Comparison of ENCODE assay signal across 18 cellular contexts in the genomic region with DNA sequence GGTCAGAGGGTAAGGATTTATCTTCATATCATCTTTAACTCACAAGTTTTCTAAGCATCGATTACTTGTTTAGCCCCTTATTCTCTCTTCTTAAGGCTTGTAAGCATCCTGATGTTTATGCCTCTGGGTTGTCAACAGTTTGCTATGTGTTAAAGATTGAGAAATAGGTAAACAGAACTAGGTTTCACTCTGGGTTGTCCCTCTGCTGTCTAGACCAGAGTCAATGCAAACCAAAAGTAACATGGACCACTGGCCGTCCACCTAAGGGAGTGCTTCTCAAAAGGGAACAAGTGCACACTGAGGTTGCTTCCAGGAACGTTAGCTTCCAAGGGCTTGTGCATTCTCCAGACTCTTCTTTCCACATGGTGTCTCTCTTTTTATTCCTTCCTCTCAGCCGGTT. TPM values are rescaled to one million over a fixed set of nuclear protein-coding genes. Genes with fewer than 3 reads are reported as not detected.
DNase-seq lines count a peak whose midpoint lies in the region; ATAC-seq, FAIRE-seq and TF ChIP-seq lines count a peak whose summit lies in the region.
"Had no signal": no experiment of that assay in that cellular context is flagged by ENCODE, and none has a peak within 500 bp of the region (broad histone marks: within the 10 kb centered on the region; RNA-seq: fewer than 3 reads in every experiment).

No MANE protein-coding gene starts in this region.

- FAIRE-seq in H54 (lab: Jason Lieb, UNC) (peak; percentile 41), astrocyte (lab: Jason Lieb, UNC) (peak; percentile 13)
- FAIRE-seq: H1 had no signal

- no peak for TF ChIP-seq CTCF in astrocyte (IDR thresholded peaks at IDR 0.05; ENCODE audit: insufficient read depth, low read depth, low read length)

- H3K9me3 Mint-ChIP-seq in astrocyte (ENCODE audit: unreplicated experiment): peaks cover 18% of the 10 kb centered on the region
- H3K9me3 Mint-ChIP-seq in activated naive CD4-positive, alpha-beta T cell treated with anti-CD3 and anti-CD28 coated beads, Interleukin-2, amount 50 U/mL, for 72 hours: peaks cover 10 to 12% of the 10 kb centered on the region in 2 donors

- H4K91ac ChIP-seq in mesenchymal stem cell (ENCODE audit: low read length): no peak overlapping the region

- H4K8ac ChIP-seq in mesenchymal stem cell (ENCODE audit: low read length): no peak overlapping the region

- TF ChIP-seq POLR2A in H54 (IDR thresholded peaks at IDR 0.05; ENCODE audit: low read depth, low read length): no peak

- H2AK5ac ChIP-seq in mesenchymal stem cell (ENCODE audit: low read length, severe bottlenecking): no peak overlapping the region

- H2BK120ac ChIP-seq in mesenchymal stem cell (ENCODE audit: low read depth, low read length): no peak overlapping the region

- H2AFZ ChIP-seq in astrocyte (ENCODE audit: low read depth, low read length) (no peak overlapping the region), mesenchymal stem cell (ENCODE audit: low read depth, low read length) (no peak overlapping the region)

- H3K27me3 Mint-ChIP-seq in astrocyte (ENCODE audit: low read depth, unreplicated experiment): no peaks in the 10 kb centered on the region
- H3K27me3 Mint-ChIP-seq: CD4-positive, alpha-beta memory T cell had no signal

- H3K4me3 ChIP-seq in astrocyte (ENCODE audit: insufficient read depth, low read depth, low read length) (no peak overlapping the region), mesenchymal stem cell (ENCODE audit: insufficient read depth in 1 of 2, low read depth in 1 of 2, low read length in 2 of 2) (no peak overlapping the region)
- H3K4me3 ChIP-seq: BLaER1, HAP-1 had no signal

- no peak overlapping the region for H2BK5ac ChIP-seq in mesenchymal stem cell (ENCODE audit: low read depth, low read length, poor library complexity, severe bottlenecking)

- H3K36me3 Mint-ChIP-seq in astrocyte (ENCODE audit: low read depth, unreplicated experiment): peaks cover 3% of the 10 kb centered on the region
- no peaks in the 10 kb centered on the region for H3K36me3 Mint-ChIP-seq in activated naive CD4-positive, alpha-beta T cell treated with anti-CD3 and anti-CD28 coated beads, Interleukin-2, amount 50 U/mL, for 72 hours
- H3K36me3 Mint-ChIP-seq: CD14-positive monocyte; CD4-positive, alpha-beta memory T cell had no signal

- H3K9ac ChIP-seq in astrocyte (ENCODE audit: low read length) (no peak overlapping the region), mesenchymal stem cell (ENCODE audit: low read length) (no peak overlapping the region)
- H3K9ac ChIP-seq: BLaER1 had no signal

- no peaks in the 10 kb centered on the region for H4K20me1 ChIP-seq in astrocyte (ENCODE audit: insufficient read depth, low read length)
- H4K20me1 ChIP-seq: BLaER1 had no signal

- no peak overlapping the region for H3K23ac ChIP-seq in mesenchymal stem cell (ENCODE audit: low read length in 2 of 2)

- H3K4me2 ChIP-seq in astrocyte (ENCODE audit: low read length) (no peak overlapping the region), mesenchymal stem cell (ENCODE audit: low read length, poor library complexity, severe bottlenecking) (no peak overlapping the region)
- H3K4me2 ChIP-seq: BLaER1 had no signal

- H3K36me3 ChIP-seq in astrocyte (ENCODE audit: insufficient read depth, low read length): no peaks in the 10 kb centered on the region
- H3K36me3 ChIP-seq in mesenchymal stem cell (ENCODE audit: control insufficient read depth in 1 of 2, insufficient read depth in 2 of 2, low read depth in 1 of 2, low read length in 2 of 2): no peaks in the 10 kb centered on the region
- H3K36me3 ChIP-seq: BLaER1, HAP-1 had no signal

- no peak overlapping the region for H3K4me3 Mint-ChIP-seq in astrocyte (ENCODE audit: unreplicated experiment)
- H3K4me3 Mint-ChIP-seq: CD14-positive monocyte; CD4-positive, alpha-beta memory T cell had no signal

- no peaks in the 10 kb centered on the region for H3K79me1 ChIP-seq in mesenchymal stem cell (replicated peaks; ENCODE audit: low read length, poor library complexity, severe bottlenecking)

- H3K18ac ChIP-seq in mesenchymal stem cell (ENCODE audit: low read depth in 1 of 2, low read length in 2 of 2): no peak overlapping the region

- 91% methylated on average over 3 of the region's 4 CpGs for WGBS in mesenchymal stem cell

- ATAC-seq in activated naive CD4-positive, alpha-beta T cell treated with anti-CD3 and anti-CD28 coated beads, Interleukin-2, amount 50 U/mL, for 72 hours: no peak

- DNase-seq in H54 (ENCODE audit: insufficient read length, low spot score) (no peak), astrocyte (ENCODE audit: low read depth) (no peak), mesenchymal stem cell (peak; percentile 36), globus pallidus (ENCODE audit: low spot score) (no peak)
- DNase-seq in activated naive CD4-positive, alpha-beta T cell treated with anti-CD3 and anti-CD28 coated beads, Interleukin-2, amount 50 U/mL, for 72 hours (ENCODE audit: low spot score in 2 of 2): no peak
- DNase-seq in stimulated activated CD4-positive, alpha-beta T cell treated with anti-CD3 and anti-CD28 coated beads, Interleukin-4, amount 100 ng/mL, for 4 hours: no peak
- no peak for DNase-seq in activated effector memory CD4-positive, alpha-beta T cell treated with Interleukin-2 at 50 U/mL for 16 hours
- DNase-seq: 8988T; CD4-positive, alpha-beta memory T cell; DMS153; DMS79; GDM1 had no signal

- H3K27ac ChIP-seq in astrocyte (ENCODE audit: low read depth, low read length): no peak overlapping the region
- H3K27ac ChIP-seq in mesenchymal stem cell (ENCODE audit: low read length, poor library complexity, severe bottlenecking): no peak overlapping the region
- H3K27ac ChIP-seq: BLaER1 had no signal

- no peaks in the 10 kb centered on the region for H3K4me1 Mint-ChIP-seq in astrocyte (ENCODE audit: low read depth, unreplicated experiment)
- H3K4me1 Mint-ChIP-seq: CD14-positive monocyte; CD4-positive, alpha-beta memory T cell had no signal

- H3K4me1 ChIP-seq in astrocyte (ENCODE audit: insufficient read depth, low read length): no peaks in the 10 kb centered on the region
- no peaks in the 10 kb centered on the region for H3K4me1 ChIP-seq in mesenchymal stem cell (ENCODE audit: control insufficient read depth, insufficient read depth, low read depth, low read length)
- H3K4me1 ChIP-seq: BLaER1, HAP-1 had no signal

- H2BK15ac ChIP-seq in mesenchymal stem cell (ENCODE audit: low read depth, poor library complexity, severe bottlenecking): no peak overlapping the region

- H3K79me2 ChIP-seq in astrocyte (ENCODE audit: insufficient read depth, low read length): no peaks in the 10 kb centered on the region

- no peak overlapping the region for H2BK12ac ChIP-seq in mesenchymal stem cell (ENCODE audit: low read length in 2 of 2)

- H3K4ac ChIP-seq in mesenchymal stem cell (ENCODE audit: low read depth in 1 of 2, low read length in 2 of 2): no peak overlapping the region

- no peak overlapping the region for H3K14ac ChIP-seq in mesenchymal stem cell (ENCODE audit: low read length in 2 of 2)

- no peak overlapping the region for H3K27ac Mint-ChIP-seq in astrocyte (ENCODE audit: unreplicated experiment)
- H3K27ac Mint-ChIP-seq in activated naive CD4-positive, alpha-beta T cell treated with anti-CD3 and anti-CD28 coated beads, Interleukin-2, amount 50 U/mL, for 72 hours: no peak overlapping the region
- H3K27ac Mint-ChIP-seq: CD14-positive monocyte; CD4-positive, alpha-beta memory T cell had no signal

- H3K9me3 ChIP-seq in astrocyte (ENCODE audit: insufficient read depth, low read depth, low read length) (peaks cover 2% of the 10 kb centered on the region), mesenchymal stem cell (ENCODE audit: control insufficient read depth, low read length) (no peaks in the 10 kb centered on the region)
- H3K9me3 ChIP-seq: HAP-1 had no signal

- H3K27me3 ChIP-seq in astrocyte (ENCODE audit: insufficient read depth, low read length) (no peaks in the 10 kb centered on the region), mesenchymal stem cell (ENCODE audit: control insufficient read depth in 1 of 2, insufficient read depth in 1 of 2, low read length in 2 of 2) (no peaks in the 10 kb centered on the region)
- H3K27me3 ChIP-seq: BLaER1 had no signal

RNA-seq across cellular contexts. Expression of gene HAPLN1, which starts 39.9 kb away (rescaled TPM):
- total RNA-seq in astrocyte: 45.0 and 71.9 TPM in 2 replicates
- 58.8 TPM for polyA plus RNA-seq in mesenchymal stem cell (2013, experiment 1 of 2)
- 62.7 TPM for polyA plus RNA-seq in mesenchymal stem cell (2013, experiment 2 of 2)
- not detected for total RNA-seq in activated naive CD4-positive, alpha-beta T cell treated with anti-CD3 and anti-CD28 coated beads, Interleukin-2, amount 50 U/mL, for 72 hours
- total RNA-seq: CD4-positive, alpha-beta memory T cell; HT-29 had no signal
- polyA plus RNA-seq: AG04450; CD14-positive monocyte; CD4-positive, alpha-beta memory T cell had no signal

Comparison
In these comparisons a context has a peak if more than half of its experiments do, and no peak if none do; other contexts are left out.
1. RNA of gene HAPLN1, which starts 39.9 kb away (total RNA-seq): 45.0 to 71.9 TPM in astrocyte; not detected in activated naive CD4-positive, alpha-beta T cell treated with anti-CD3 and anti-CD28 coated beads, Interleukin-2, amount 50 U/mL, for 72 hours; every median in the first group is over 10 times any median in the second.